8 cellular contexts compared by ENCODE assay signal in genomic region chr19:2578911-2579677, GRCh38.
A peak's percentile ranks its signal among the peaks of the same experiment; 100 is the strongest.
DNase-seq lines count a peak whose midpoint lies in the region; ATAC-seq lines count a peak whose summit lies in the region.

No MANE protein-coding gene starts in this region.

- H3K9me3 Mint-ChIP-seq in central memory CD8-positive, alpha-beta T cell, result no peaks in the 10 kb centered on the region
- peaks cover 0 to 10% (median 5%) of the 10 kb centered on the region in 6 donors for H3K9me3 Mint-ChIP-seq in immature natural killer cell

- peak overlapping the region; percentile 86 for H3K27ac ChIP-seq in skeletal muscle tissue (ENCODE audit: low read depth, low read length)

- H3K27me3 Mint-ChIP-seq in central memory CD8-positive, alpha-beta T cell, result peaks cover 4% of the 10 kb centered on the region
- peaks cover 1 to 10% (median 2%) of the 10 kb centered on the region in 3 donors for H3K27me3 Mint-ChIP-seq in immature natural killer cell (ENCODE audit: low read depth in 3 of 3)

- H3K36me3 Mint-ChIP-seq in central memory CD8-positive, alpha-beta T cell (ENCODE audit: insufficient read depth), result peaks cover 2% of the 10 kb centered on the region
- peaks cover 0 to 4% (median 3%) of the 10 kb centered on the region in 3 donors for H3K36me3 Mint-ChIP-seq in immature natural killer cell

- no peaks in the 10 kb centered on the region for H3K9me3 ChIP-seq in skeletal muscle tissue (ENCODE audit: control insufficient read depth in 3 of 3, low read length in 3 of 3)

- peak overlapping the region; percentile 65 to 81 (median 71) for H3K9ac ChIP-seq in skeletal muscle tissue (ENCODE audit: low read depth in 1 of 3, low read length in 3 of 3)

- peak overlapping the region; percentile 62 to 75 (median 64) for H3K4me3 ChIP-seq in skeletal muscle tissue (ENCODE audit: low read length in 3 of 3)

- no peaks in the 10 kb centered on the region for H3K27me3 ChIP-seq in skeletal muscle tissue (ENCODE audit: control insufficient read depth in 3 of 3, insufficient read depth in 3 of 3, low read length in 3 of 3)

- no peaks in the 10 kb centered on the region for H3K36me3 ChIP-seq in skeletal muscle tissue (ENCODE audit: control insufficient read depth in 3 of 3, insufficient read depth in 3 of 3, low read length in 3 of 3)

- no peaks in the 10 kb centered on the region for H3K4me1 Mint-ChIP-seq in central memory CD8-positive, alpha-beta T cell
- H3K4me1 Mint-ChIP-seq in immature natural killer cell, result peaks cover 0 to 2% of the 10 kb centered on the region in 2 donors

- peak; percentile 92 for DNase-seq in GM03348 (ENCODE audit: low spot score)
- peak; percentile 22 for DNase-seq in NCI-H2029 treated with DMSO at 0.1 percent for 48 hours (lab: John Stamatoyannopoulos, UW)
- peak; percentile 67 for DNase-seq in activated CD4-positive, CD25-positive, alpha-beta regulatory T cell treated with anti-CD3 and anti-CD28 coated beads, Interleukin-2, amount 50 U/mL, for 72 hours
- peak; percentile 21 to 33 for DNase-seq in central memory CD8-positive, alpha-beta T cell (ENCODE audit: low spot score in 2 of 2)
- peak; percentile 66 to 73 (median 70) for DNase-seq in immature natural killer cell
- no peak for DNase-seq in SKM-1 treated with dmso at 0.1 percent for 144 hours (lab: John Stamatoyannopoulos, UW; ENCODE audit: unreplicated experiment)

- H3K4me3 Mint-ChIP-seq in central memory CD8-positive, alpha-beta T cell, result peak overlapping the region; percentile 41
- H3K4me3 Mint-ChIP-seq in immature natural killer cell, result peak overlapping the region; percentile 50 to 79 (median 58)

- H3K4me1 ChIP-seq in skeletal muscle tissue (ENCODE audit: control insufficient read depth in 3 of 3, insufficient read depth in 3 of 3, low read length in 3 of 3), result peaks cover 19 to 34% (median 33%) of the 10 kb centered on the region in 3 donors

- no peak overlapping the region for H3K27ac Mint-ChIP-seq in central memory CD8-positive, alpha-beta T cell (ENCODE audit: low read depth)
- no peak overlapping the region for H3K27ac Mint-ChIP-seq in immature natural killer cell

- ATAC-seq in central memory CD8-positive, alpha-beta T cell (replicated peaks; ENCODE audit: extremely low read depth, poor library complexity, severe bottlenecking), result no peak
- ATAC-seq in GM21360 (IDR thresholded peaks at IDR 0.05; ENCODE audit: unreplicated experiment), result no peak
